Comparison of ENCODE assay signal across 19 cellular contexts in the genomic region with DNA sequence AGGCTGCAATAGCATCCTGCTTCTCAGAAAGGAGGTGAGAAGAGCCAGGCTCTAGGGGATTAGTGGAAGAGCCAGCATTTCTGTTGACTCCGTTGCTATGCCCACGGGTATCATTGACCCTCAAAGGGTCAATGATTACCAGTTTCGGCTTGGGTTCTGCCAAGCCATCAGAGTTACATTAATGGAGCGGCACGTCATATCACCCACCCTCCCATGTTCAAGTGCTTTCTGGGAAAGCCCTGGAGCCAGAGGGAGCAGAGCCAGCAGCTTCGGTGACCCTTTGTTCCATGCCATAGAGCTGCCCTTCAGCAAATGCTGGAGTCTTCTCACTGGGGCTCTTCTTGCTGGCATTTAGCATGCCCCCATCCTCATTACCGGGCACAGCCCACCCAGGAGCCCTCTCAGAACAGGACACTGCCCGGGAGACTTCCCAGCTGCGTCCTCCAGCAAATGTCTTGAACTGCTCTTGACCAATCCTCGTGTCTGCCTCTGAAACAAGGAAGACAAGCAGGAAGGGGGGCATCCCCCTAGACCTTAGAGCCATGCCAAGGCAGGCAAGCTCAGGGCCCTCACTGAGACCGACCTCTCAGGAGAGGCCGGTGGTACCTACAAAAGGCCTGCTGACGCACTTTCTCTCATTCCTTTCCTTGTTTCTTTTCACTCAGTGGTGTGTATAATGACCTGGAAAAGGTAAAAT. TPM values are rescaled to one million over a fixed set of nuclear protein-coding genes. Genes with fewer than 3 reads are reported as not detected.
A peak's percentile ranks its signal among the peaks of the same experiment; 100 is the strongest.
DNase-seq lines count a peak whose midpoint lies in the region; ATAC-seq, FAIRE-seq and TF ChIP-seq lines count a peak whose summit lies in the region.
"Had no signal": no experiment of that assay in that cellular context is flagged by ENCODE, and none has a peak within 500 bp of the region (broad histone marks: within the 10 kb centered on the region; RNA-seq: fewer than 3 reads in every experiment).

No MANE protein-coding gene starts in this region.

- DNase-seq in HepG2 (ENCODE audit: low spot score) (no peak), left ventricle myocardium inferior (peak; percentile 46), lower lobe of right lung (no peak)
- DNase-seq: Caco-2, GF-D8, NCI-H1105, NCI-H1694 treated with DMSO at 0.1 percent for 48 hours, NCI-H345, NCI-H69, Peyer's patch, SHP77 treated with DMSO at 0.1 percent for 48 hours had no signal

- 69% methylated on average over 13 of the region's 13 CpGs for WGBS in liver
- WGBS in HepG2 (ENCODE audit: low lambda C conversion rate) = 35% methylated on average over 7 of the region's 13 CpGs

- no TSS peak for BruUV-seq in HepG2 (replicated peaks; lab: Mats Ljungman, UMichigan)

- H3K4me1 ChIP-seq in liver (ENCODE audit: control insufficient read depth in 4 of 4, insufficient read depth in 4 of 4, low read length in 3 of 4) (peaks cover 5 to 10% (median 7%) of the 10 kb centered on the region in 4 donors), HepG2 (ENCODE audit: insufficient read depth, low read length) (no peaks in the 10 kb centered on the region; the same call in 1 of the 2 replicates), left ventricle myocardium inferior (peaks cover 8% of the 10 kb centered on the region), lower lobe of right lung (no peaks in the 10 kb centered on the region)
- H3K4me1 ChIP-seq: Caco-2, Peyer's patch had no signal

- H3K27me3 ChIP-seq in liver (ENCODE audit: control insufficient read depth in 4 of 4, insufficient read depth in 4 of 4, low read length in 3 of 4) (no peaks in the 10 kb centered on the region), HepG2 (ENCODE audit: control insufficient read depth in 1 of 2, insufficient read depth in 2 of 2, low read length in 2 of 2) (peaks cover 0 to 20% of the 10 kb centered on the region in 2 experiments; a peak in 2 of 5 replicates), left ventricle myocardium inferior (ENCODE audit: low read depth) (no peaks in the 10 kb centered on the region), lower lobe of right lung (ENCODE audit: low read depth) (no peaks in the 10 kb centered on the region)
- H3K27me3 ChIP-seq: Peyer's patch had no signal

- no peaks in the 10 kb centered on the region for H3K79me2 ChIP-seq in HepG2 (ENCODE audit: insufficient read depth, low read length)

- H3K36me3 ChIP-seq in liver (ENCODE audit: control insufficient read depth in 4 of 4, insufficient read depth in 3 of 4, low read depth in 1 of 4, low read length in 3 of 4) (no peaks in the 10 kb centered on the region), HepG2 (replicated peaks in 1 of 2; ENCODE audit: control insufficient read depth in 1 of 2, insufficient read depth in 2 of 2, low read length in 2 of 2) (no peaks in the 10 kb centered on the region), left ventricle myocardium inferior (no peaks in the 10 kb centered on the region), lower lobe of right lung (no peaks in the 10 kb centered on the region)
- H3K36me3 ChIP-seq: Peyer's patch had no signal

- ATAC-seq in HepG2 (no peak), lower lobe of right lung (peak; percentile 76 to 84), HG03571 (IDR thresholded peaks at IDR 0.05; ENCODE audit: unreplicated experiment) (no peak), GM21737 (IDR thresholded peaks at IDR 0.05; ENCODE audit: unreplicated experiment) (no peak), HG03342 (IDR thresholded peaks at IDR 0.05; ENCODE audit: unreplicated experiment) (no peak)

- TF ChIP-seq RAD21 in liver (IDR thresholded peaks at IDR 0.05) = no peak
- TF ChIP-seq RAD21 in HepG2 (CRISPR knock-in tag; IDR thresholded peaks at IDR 0.05) = no peak

- TF ChIP-seq POLR2A in HepG2 (IDR thresholded peaks at IDR 0.05; ENCODE audit: insufficient read depth in 1 of 2, low read depth in 2 of 2, low read length in 2 of 2) = no peak

- H3K4me3 ChIP-seq in liver (ENCODE audit: low read depth in 1 of 3, low read length in 3 of 3) (no peak overlapping the region), HepG2 (replicated peaks in 1 of 3; ENCODE audit: insufficient read depth in 1 of 3, low read depth in 2 of 3, low read length in 3 of 3) (no peak overlapping the region), left ventricle myocardium inferior (no peak overlapping the region), lower lobe of right lung (no peak overlapping the region)
- H3K4me3 ChIP-seq: Peyer's patch had no signal

- TF ChIP-seq EP300 in HepG2 (IDR thresholded peaks at IDR 0.05; ENCODE audit: low read depth in 2 of 2, low read length in 2 of 2) = no peak
- no peak for TF ChIP-seq EP300 in HepG2 (CRISPR knock-in tag; IDR thresholded peaks at IDR 0.05; ENCODE audit: borderline replicate concordance)

- intact Hi-C loops in HepG2 (cut with micrococcal nuclease; ENCODE audit: unreplicated experiment) (no loop called here), left ventricle myocardium inferior (cut with micrococcal nuclease) (no loop called here), lower lobe of right lung (cut with DNase I) (no loop called here)

- FAIRE-seq in HepG2 (lab: Jason Lieb, UNC) = no peak
- FAIRE-seq: H1 had no signal

- POLR2A ChIA-PET in HepG2 (lab: Yijun Ruan, JAX) = no interaction called here

- H3K9ac ChIP-seq in liver (ENCODE audit: low read depth in 1 of 2, low read length in 2 of 2) (no peak overlapping the region), HepG2 (ENCODE audit: insufficient read depth, low read depth, low read length) (no peak overlapping the region)
- H3K9ac ChIP-seq: KMS-11 had no signal

- H3K27ac ChIP-seq in liver (ENCODE audit: low read depth in 1 of 2, low read length in 2 of 2) (peak overlapping the region; percentile 0 to 51), HepG2 (ENCODE audit: extremely low read length, insufficient read depth, low read length) (no peak overlapping the region), left ventricle myocardium inferior (replicated peaks) (peak overlapping the region; percentile 50), lower lobe of right lung (no peak overlapping the region)
- H3K27ac ChIP-seq: KMS-11, Peyer's patch had no signal

- CTCF ChIA-PET in HepG2 (lab: Yijun Ruan, JAX; ENCODE audit: low intra/inter-chr PET ratio, low total read pairs) = no interaction called here

- H3K4me2 ChIP-seq in HepG2 (ENCODE audit: low read depth, low read length) = no peak overlapping the region
- H3K4me2 ChIP-seq: KMS-11 had no signal

- TF ChIP-seq CTCF in liver (IDR thresholded peaks at IDR 0.05; ENCODE audit: low read depth, low read length, missing input control) (no peak), HepG2 (CRISPR knock-in tag; IDR thresholded peaks at IDR 0.05) (no peak), left ventricle myocardium inferior (IDR thresholded peaks at IDR 0.05; ENCODE audit: borderline replicate concordance) (no peak), lower lobe of right lung (IDR thresholded peaks at IDR 0.05) (no peak)

- H2AFZ ChIP-seq in HepG2 (ENCODE audit: low read length) = no peak overlapping the region

- in situ Hi-C loops in HepG2 (cut with HindIII; ENCODE audit: extremely low pct_ligation_motif_present, low pct_unique_long_range_greater_than_20kb) = no loop called here

- H4K20me1 ChIP-seq in HepG2 (ENCODE audit: insufficient read depth, low read length) = no peaks in the 10 kb centered on the region

- H3K9me3 ChIP-seq in liver (ENCODE audit: control insufficient read depth in 4 of 4, low read length in 3 of 4) (no peaks in the 10 kb centered on the region), HepG2 (ENCODE audit: low read length) (no peaks in the 10 kb centered on the region), left ventricle myocardium inferior (replicated peaks) (no peaks in the 10 kb centered on the region), lower lobe of right lung (no peaks in the 10 kb centered on the region)
- H3K9me3 ChIP-seq: Caco-2, Peyer's patch had no signal

RNA-seq across cellular contexts. Expression of a gene that starts 14.6 kb away (rescaled TPM):
- total RNA-seq in liver (under 1 TPM in 1 of 2 donors, not detected in 1; 0.23 TPM), HepG2 (2016; rRNA removed; fragmentation: Illumina TruSeq; extraction: Trizol) (not detected in 2 replicates), left ventricle myocardium inferior (not detected), lower lobe of right lung (0.18 TPM)
- polyA plus RNA-seq in liver (under 1 TPM in 1 of 2 donors, not detected in 1; 0.14 TPM), HepG2 (2011; rRNA removed) (not detected in 2 replicates)
- total RNA-seq in HepG2 (2016; cell fraction: cytosol; rRNA removed; fragmentation: Illumina TruSeq; extraction: Trizol; ENCODE audit: low read depth) = not detected in 2 replicates
- total RNA-seq in HepG2 (2016; cell fraction: insoluble cytoplasmic fraction; rRNA removed; fragmentation: Illumina TruSeq; extraction: Trizol) = not detected in 2 replicates
- total RNA-seq in HepG2 (2016; cell fraction: membrane; rRNA removed; fragmentation: Illumina TruSeq; extraction: Trizol) = not detected in 2 replicates
- not detected in 2 replicates for total RNA-seq in HepG2 (2016; cell fraction: nucleus; rRNA removed; fragmentation: Illumina TruSeq; extraction: Trizol)
- polyA plus RNA-seq in HepG2 (2011; cell fraction: cytosol; rRNA removed) = not detected in 2 replicates
- not detected in 2 replicates for polyA plus RNA-seq in HepG2 (2011; cell fraction: nucleus; rRNA removed)
- polyA plus RNA-seq in HepG2 (2012) = not detected in 2 replicates
- polyA plus RNA-seq in HepG2 (2016; cell fraction: cytosol; fragmentation: Illumina TruSeq; extraction: Trizol; ENCODE audit: low read depth) = not detected in 2 replicates
- not detected in 2 replicates for polyA plus RNA-seq in HepG2 (2016; cell fraction: insoluble cytoplasmic fraction; fragmentation: Illumina TruSeq; extraction: Trizol; ENCODE audit: low read depth)
- not detected in 2 replicates for polyA plus RNA-seq in HepG2 (2016; cell fraction: membrane; fragmentation: Illumina TruSeq; extraction: Trizol; ENCODE audit: low read depth)
- polyA plus RNA-seq in HepG2 (2016; cell fraction: nucleus; fragmentation: Illumina TruSeq; extraction: Trizol; ENCODE audit: insufficient read depth, low read depth) = not detected in 2 replicates
- polyA minus RNA-seq in HepG2 (2011; rRNA and poly(A)+ RNA removed; ENCODE audit: low replicate concordance) = not detected in 2 replicates
- polyA minus RNA-seq in HepG2 (2011; cell fraction: cytosol; rRNA and poly(A)+ RNA removed) = not detected in 2 replicates
- polyA minus RNA-seq in HepG2 (2011; cell fraction: nucleus; rRNA and poly(A)+ RNA removed) = not detected in 2 replicates
- total RNA-seq: A673, Caco-2, MCF 10A, Peyer's patch had no signal

RNA-seq across cellular contexts. Expression of a gene that starts 38.7 kb away (rescaled TPM):
- under 1 TPM; 0.05 to 0.08 TPM for total RNA-seq in liver
- polyA plus RNA-seq in liver = under 1 TPM; 0.04 to 0.08 TPM
- not detected in 2 replicates for total RNA-seq in HepG2 (2016; rRNA removed; fragmentation: Illumina TruSeq; extraction: Trizol)
- not detected in 2 replicates for total RNA-seq in HepG2 (2016; cell fraction: cytosol; rRNA removed; fragmentation: Illumina TruSeq; extraction: Trizol; ENCODE audit: low read depth)
- total RNA-seq in HepG2 (2016; cell fraction: insoluble cytoplasmic fraction; rRNA removed; fragmentation: Illumina TruSeq; extraction: Trizol) = not detected in 2 replicates
- not detected in 2 replicates for total RNA-seq in HepG2 (2016; cell fraction: membrane; rRNA removed; fragmentation: Illumina TruSeq; extraction: Trizol)
- total RNA-seq in HepG2 (2016; cell fraction: nucleus; rRNA removed; fragmentation: Illumina TruSeq; extraction: Trizol) = not detected in 2 replicates
- not detected in 2 replicates for polyA plus RNA-seq in HepG2 (2011; rRNA removed)
- not detected in 2 replicates for polyA plus RNA-seq in HepG2 (2011; cell fraction: cytosol; rRNA removed)
- not detected in 2 replicates for polyA plus RNA-seq in HepG2 (2011; cell fraction: nucleus; rRNA removed)
- polyA plus RNA-seq in HepG2 (2012) = not detected in 2 replicates
- polyA plus RNA-seq in HepG2 (2016; cell fraction: cytosol; fragmentation: Illumina TruSeq; extraction: Trizol; ENCODE audit: low read depth) = not detected in 2 replicates
- not detected in 2 replicates for polyA plus RNA-seq in HepG2 (2016; cell fraction: insoluble cytoplasmic fraction; fragmentation: Illumina TruSeq; extraction: Trizol; ENCODE audit: low read depth)
- not detected in 2 replicates for polyA plus RNA-seq in HepG2 (2016; cell fraction: membrane; fragmentation: Illumina TruSeq; extraction: Trizol; ENCODE audit: low read depth)
- polyA plus RNA-seq in HepG2 (2016; cell fraction: nucleus; fragmentation: Illumina TruSeq; extraction: Trizol; ENCODE audit: insufficient read depth, low read depth) = not detected in 2 replicates
- not detected in 2 replicates for polyA minus RNA-seq in HepG2 (2011; rRNA and poly(A)+ RNA removed; ENCODE audit: low replicate concordance)
- not detected in 2 replicates for polyA minus RNA-seq in HepG2 (2011; cell fraction: cytosol; rRNA and poly(A)+ RNA removed)
- polyA minus RNA-seq in HepG2 (2011; cell fraction: nucleus; rRNA and poly(A)+ RNA removed) = not detected in 2 replicates
- 5.4 TPM for total RNA-seq in left ventricle myocardium inferior
- total RNA-seq in lower lobe of right lung = 12.9 TPM
- total RNA-seq: A673, Caco-2, H1, MCF 10A had no signal

Comparison
In these comparisons a context has a peak if more than half of its experiments do, and no peak if none do; other contexts are left out.
1. H3K27ac ChIP-seq: peak in liver (2 of 2) and left ventricle myocardium inferior (single experiment); none in HepG2 (single experiment) and lower lobe of right lung (single experiment).
2. ATAC-seq: peak in lower lobe of right lung (2 of 2); none in HepG2 (single experiment), HG03571 (single experiment), GM21737 (single experiment) and HG03342 (single experiment).